ENCODE assay signal across 11 cellular contexts in genomic region chr9:89941875-89942274, GRCh38.
DNase-seq lines count a peak whose midpoint lies in the region; ATAC-seq, FAIRE-seq and TF ChIP-seq lines count a peak whose summit lies in the region.
"Had no signal": no experiment of that assay in that cellular context is flagged by ENCODE, and none has a peak within 500 bp of the region (broad histone marks: within the 10 kb centered on the region; RNA-seq: fewer than 3 reads in every experiment).

No MANE protein-coding gene starts in this region.

- no peaks in the 10 kb centered on the region for H3K36me3 Mint-ChIP-seq in activated T-helper 17 cell treated with anti-CD3 and anti-CD28 coated beads, Interleukin-2, amount 50 U/mL, for 72 hours (ENCODE audit: low read depth)
- H3K36me3 Mint-ChIP-seq in progenitor cell of endocrine pancreas (ENCODE audit: insufficient read depth) (no peaks in the 10 kb centered on the region), neural progenitor cell (no peaks in the 10 kb centered on the region)

- no peak for FAIRE-seq in HTR-8/SVneo (lab: Jason Lieb, UNC)
- FAIRE-seq: kidney had no signal

- no peaks in the 10 kb centered on the region for H3K9me3 ChIP-seq in mesenchymal stem cell (ENCODE audit: control insufficient read depth, low read length)
- no peaks in the 10 kb centered on the region for H3K9me3 ChIP-seq in osteoblast (ENCODE audit: low read depth, low read length)
- H3K9me3 ChIP-seq in neural progenitor cell (ENCODE audit: low read depth), result no peaks in the 10 kb centered on the region

- H3K23ac ChIP-seq in mesenchymal stem cell (ENCODE audit: low read length in 2 of 2), result no peak overlapping the region

- no peak for TF ChIP-seq CTCF in AG09319 (IDR thresholded peaks at IDR 0.05; ENCODE audit: low read depth, low read length)
- TF ChIP-seq CTCF in osteoblast (IDR thresholded peaks at IDR 0.05; ENCODE audit: extremely low read depth, low read depth, low read length), result no peak
- no peak for TF ChIP-seq CTCF in progenitor cell of endocrine pancreas (IDR thresholded peaks at IDR 0.05; ENCODE audit: unreplicated experiment)
- no peak for TF ChIP-seq CTCF in neural progenitor cell (IDR thresholded peaks at IDR 0.05)

- no peak overlapping the region for H3K14ac ChIP-seq in mesenchymal stem cell (ENCODE audit: low read length in 2 of 2)

- H3K36me3 ChIP-seq in mesenchymal stem cell (ENCODE audit: control insufficient read depth in 1 of 2, insufficient read depth in 2 of 2, low read depth in 1 of 2, low read length in 2 of 2) (no peaks in the 10 kb centered on the region), osteoblast (ENCODE audit: insufficient read depth, low read length) (no peaks in the 10 kb centered on the region), neural progenitor cell (no peaks in the 10 kb centered on the region)

- H3K9me3 Mint-ChIP-seq in activated T-helper 17 cell treated with anti-CD3 and anti-CD28 coated beads, Interleukin-2, amount 50 U/mL, for 72 hours, result no peaks in the 10 kb centered on the region
- H3K9me3 Mint-ChIP-seq in progenitor cell of endocrine pancreas (ENCODE audit: low read depth) (no peaks in the 10 kb centered on the region), neural progenitor cell (no peaks in the 10 kb centered on the region)

- peak; percentile 77 for DNase-seq in AG09319 (ENCODE audit: extremely low read depth, low read depth)
- peak; percentile 6 for DNase-seq in HTR-8/SVneo (ENCODE audit: insufficient read length, low spot score)
- peak; percentile 95 for DNase-seq in mesenchymal stem cell
- no peak for DNase-seq in osteoblast (ENCODE audit: insufficient read length, low spot score, missing footprints)
- DNase-seq in progenitor cell of endocrine pancreas (ENCODE audit: low spot score, unreplicated experiment), result no peak
- DNase-seq in neural progenitor cell (ENCODE audit: low spot score), result no peak
- DNase-seq: GOT3, Kasumi-1, kidney had no signal

- WGBS in mesenchymal stem cell, result 0% methylated on average over 1 of the region's 2 CpGs

- H3F3A ChIP-seq in neural progenitor cell (ENCODE audit: low read depth), result no peaks in the 10 kb centered on the region

- H3K4me1 Mint-ChIP-seq in activated T-helper 17 cell treated with anti-CD3 and anti-CD28 coated beads, Interleukin-2, amount 50 U/mL, for 72 hours, result peaks cover 8% of the 10 kb centered on the region
- H3K4me1 Mint-ChIP-seq in progenitor cell of endocrine pancreas (ENCODE audit: low read depth) (peaks cover 5% of the 10 kb centered on the region), neural progenitor cell (no peaks in the 10 kb centered on the region)

- H3K27me3 ChIP-seq in mesenchymal stem cell (ENCODE audit: control insufficient read depth in 1 of 2, insufficient read depth in 1 of 2, low read length in 2 of 2) (peaks cover 16 to 30% of the 10 kb centered on the region in 2 experiments), osteoblast (ENCODE audit: insufficient read depth, low read length) (peaks cover 12% of the 10 kb centered on the region), neural progenitor cell (no peaks in the 10 kb centered on the region)

- H2AK5ac ChIP-seq in mesenchymal stem cell (ENCODE audit: low read length, severe bottlenecking), result no peak overlapping the region

- no peak overlapping the region for H4K91ac ChIP-seq in mesenchymal stem cell (ENCODE audit: low read length)

- H2BK5ac ChIP-seq in mesenchymal stem cell (ENCODE audit: low read depth, low read length, poor library complexity, severe bottlenecking), result no peak overlapping the region

- H3K4ac ChIP-seq in mesenchymal stem cell (ENCODE audit: low read depth in 1 of 2, low read length in 2 of 2), result no peak overlapping the region

- no peaks in the 10 kb centered on the region for H3K79me2 ChIP-seq in osteoblast (ENCODE audit: insufficient read depth, low read length)
- no peaks in the 10 kb centered on the region for H3K79me2 ChIP-seq in neural progenitor cell (ENCODE audit: low read depth)

- no peak overlapping the region for H4K8ac ChIP-seq in mesenchymal stem cell (ENCODE audit: low read length)

- H2BK15ac ChIP-seq in mesenchymal stem cell (ENCODE audit: low read depth, poor library complexity, severe bottlenecking), result no peak overlapping the region

- H3K4me1 ChIP-seq in mesenchymal stem cell (ENCODE audit: control insufficient read depth, insufficient read depth, low read depth, low read length) (peaks cover 13% of the 10 kb centered on the region), osteoblast (ENCODE audit: insufficient read depth, low read length) (no peaks in the 10 kb centered on the region), neural progenitor cell (no peaks in the 10 kb centered on the region)

- peak; percentile 77 for ATAC-seq in activated T-helper 17 cell treated with anti-CD3 and anti-CD28 coated beads, Interleukin-2, amount 50 U/mL, for 72 hours (replicated peaks)
- ATAC-seq in HG03108 (IDR thresholded peaks at IDR 0.05; ENCODE audit: unreplicated experiment), result no peak

- peaks cover 23% of the 10 kb centered on the region for H3K27me3 Mint-ChIP-seq in activated T-helper 17 cell treated with anti-CD3 and anti-CD28 coated beads, Interleukin-2, amount 50 U/mL, for 72 hours
- H3K27me3 Mint-ChIP-seq in progenitor cell of endocrine pancreas, result peaks cover 49% of the 10 kb centered on the region
- peaks cover 9% of the 10 kb centered on the region for H3K27me3 Mint-ChIP-seq in neural progenitor cell (ENCODE audit: insufficient read depth, low read depth)

- H2AFZ ChIP-seq in mesenchymal stem cell (ENCODE audit: low read depth, low read length), result no peak overlapping the region
- no peak overlapping the region for H2AFZ ChIP-seq in osteoblast (ENCODE audit: low read length)
- no peak overlapping the region for H2AFZ ChIP-seq in neural progenitor cell (replicated peaks)

- no peaks in the 10 kb centered on the region for H3K79me1 ChIP-seq in mesenchymal stem cell (replicated peaks; ENCODE audit: low read length, poor library complexity, severe bottlenecking)

- H3K4me3 Mint-ChIP-seq in activated T-helper 17 cell treated with anti-CD3 and anti-CD28 coated beads, Interleukin-2, amount 50 U/mL, for 72 hours, result no peak overlapping the region
- H3K4me3 Mint-ChIP-seq in progenitor cell of endocrine pancreas (ENCODE audit: low read depth) (no peak overlapping the region), neural progenitor cell (no peak overlapping the region)

- H3K4me3 ChIP-seq in mesenchymal stem cell (ENCODE audit: insufficient read depth in 1 of 2, low read depth in 1 of 2, low read length in 2 of 2) (no peak overlapping the region), osteoblast (ENCODE audit: insufficient read depth, low read length) (no peak overlapping the region), neural progenitor cell (no peak overlapping the region)

- H3K9ac ChIP-seq in mesenchymal stem cell (ENCODE audit: low read length) (no peak overlapping the region), neural progenitor cell (no peak overlapping the region)

- H3K27ac Mint-ChIP-seq in activated T-helper 17 cell treated with anti-CD3 and anti-CD28 coated beads, Interleukin-2, amount 50 U/mL, for 72 hours, result no peak overlapping the region
- H3K27ac Mint-ChIP-seq in progenitor cell of endocrine pancreas (no peak overlapping the region), neural progenitor cell (no peak overlapping the region)

- H3K4me2 ChIP-seq in mesenchymal stem cell (ENCODE audit: low read length, poor library complexity, severe bottlenecking) (no peak overlapping the region), osteoblast (ENCODE audit: insufficient read depth, low read length) (no peak overlapping the region), neural progenitor cell (no peak overlapping the region)

- H2BK12ac ChIP-seq in mesenchymal stem cell (ENCODE audit: low read length in 2 of 2), result no peak overlapping the region

- H3K27ac ChIP-seq in mesenchymal stem cell (ENCODE audit: low read length, poor library complexity, severe bottlenecking) (no peak overlapping the region), osteoblast (ENCODE audit: low read depth, low read length) (no peak overlapping the region), neural progenitor cell (no peak overlapping the region)

- H4K20me1 ChIP-seq in osteoblast (ENCODE audit: insufficient read depth, low read length) (no peaks in the 10 kb centered on the region), neural progenitor cell (ENCODE audit: low read depth) (no peaks in the 10 kb centered on the region)

- peak overlapping the region in 1 of 2 experiments; percentile 0 for H3K18ac ChIP-seq in mesenchymal stem cell (ENCODE audit: low read depth in 1 of 2, low read length in 2 of 2)

- H2BK120ac ChIP-seq in mesenchymal stem cell (ENCODE audit: low read depth, low read length), result no peak overlapping the region

Comparison
In these comparisons a context has a peak if more than half of its experiments do, and no peak if none do; other contexts are left out.
1. DNase-seq: peak in AG09319 (single experiment), HTR-8/SVneo (single experiment) and mesenchymal stem cell (single experiment); none in osteoblast (single experiment), progenitor cell of endocrine pancreas (single experiment) and neural progenitor cell (single experiment).